In the genomic region with DNA sequence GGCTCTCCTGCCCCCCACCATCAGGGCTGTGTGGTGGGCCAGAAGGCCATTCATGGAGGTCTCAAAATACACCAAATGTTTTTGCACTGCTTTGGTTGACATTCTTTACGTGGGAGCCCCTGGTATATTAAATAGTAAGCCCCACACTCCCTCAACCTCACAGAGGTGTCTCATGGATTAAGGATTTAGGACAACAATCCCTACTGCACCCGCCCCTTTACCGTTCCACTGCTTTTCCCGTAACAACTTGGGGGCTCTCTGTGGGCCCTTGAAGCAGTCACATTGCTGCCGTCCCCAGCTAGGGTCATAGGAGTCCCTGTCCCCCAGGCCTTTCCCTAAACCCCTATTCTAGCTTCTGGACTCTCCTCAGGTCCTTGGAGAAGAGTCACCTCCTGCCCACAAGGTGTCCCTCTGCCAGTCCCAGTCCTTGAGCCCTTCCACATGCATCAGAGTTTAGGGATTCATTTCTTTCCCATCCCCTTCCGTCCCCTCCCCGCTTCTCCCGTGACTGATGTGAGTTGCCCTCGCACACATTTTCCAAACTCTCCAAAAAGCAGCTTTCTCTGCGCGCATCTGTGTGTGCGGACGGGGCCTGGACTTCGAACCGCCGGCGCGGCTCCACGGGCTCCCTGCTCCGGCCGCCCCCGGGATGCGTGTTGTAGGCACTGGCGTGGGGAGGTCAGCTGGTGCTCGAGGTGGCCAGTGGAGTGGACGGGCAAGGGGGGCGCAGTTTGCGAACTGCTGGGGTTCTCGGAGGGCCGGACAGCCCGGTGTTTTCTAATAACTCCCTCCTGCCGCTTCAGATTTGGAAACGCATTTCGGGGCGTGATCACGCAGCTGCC, we compare ENCODE assay signal across 27 cellular contexts.
"Had no signal": no experiment of that assay in that cellular context is flagged by ENCODE, and none has a peak within 500 bp of the region (broad histone marks: within the 10 kb centered on the region; RNA-seq: fewer than 3 reads in every experiment).

No MANE protein-coding gene starts in this region.

- H3K27me3 ChIP-seq: adrenal gland, body of pancreas, esophagus squamous epithelium, gastroesophageal sphincter had no signal

- H3K9me3 ChIP-seq: adrenal gland, body of pancreas, esophagus squamous epithelium, gastroesophageal sphincter had no signal

- ATAC-seq: activated CD4-positive, CD25-positive, alpha-beta regulatory T cell treated with anti-CD3 and anti-CD28 coated beads, Interleukin-2, amount 50 U/mL, for 24 hours; activated CD8-positive, alpha-beta T cell treated with anti-CD3 and anti-CD28 coated beads for 36 hours; activated naive CD8-positive, alpha-beta T cell treated with anti-CD3 and anti-CD28 coated beads, Interleukin-2, amount 50 U/mL, for 24 hours; body of pancreas; gastroesophageal sphincter; T-helper 17 cell had no signal

- DNase-seq: activated B cell treated with CpG ODN at 0.5 μM for 24 hours; activated CD4-positive, alpha-beta T cell treated with anti-CD3 and anti-CD28 coated beads for 48 hours; activated CD4-positive, alpha-beta T cell treated with anti-CD3 and anti-CD28 coated beads, Interleukin-2, amount 50 U/mL, for 1 hour; activated CD4-positive, alpha-beta T cell treated with anti-CD3 and anti-CD28 coated beads, Interleukin-2, amount 50 U/mL, for 48 hours; activated CD8-positive, alpha-beta memory T cell treated with anti-CD3 and anti-CD28 coated beads for 24 hours; activated CD8-positive, alpha-beta T cell treated with anti-CD3 and anti-CD28 coated beads for 36 hours; activated naive CD4-positive, alpha-beta T cell treated with anti-CD3 and anti-CD28 coated beads for 36 hours; activated naive CD8-positive, alpha-beta T cell treated with anti-CD3 and anti-CD28 coated beads for 36 hours; activated naive CD8-positive, alpha-beta T cell treated with anti-CD3 and anti-CD28 coated beads, Interleukin-2, amount 50 U/mL, for 24 hours; activated T-cell treated with anti-CD3 and anti-CD28 coated beads, Interleukin-2, amount 50 U/mL, for 48 hours; adrenal gland; aorta; body of pancreas; effector memory CD4-positive, alpha-beta T cell; erythroblast; esophagus squamous epithelium; foreskin melanocyte; T-helper 1 cell; T-helper 17 cell; T1000; WERI-Rb-1 had no signal

- H3K36me3 ChIP-seq: adrenal gland, esophagus squamous epithelium, gastroesophageal sphincter, WERI-Rb-1 had no signal

- H3K4me1 ChIP-seq: adrenal gland, gastroesophageal sphincter had no signal

- H3K4me3 Mint-ChIP-seq: activated B cell treated with CpG ODN at 0.5 μM for 24 hours; activated CD8-positive, alpha-beta T cell treated with anti-CD3 and anti-CD28 coated beads for 36 hours; activated naive CD4-positive, alpha-beta T cell treated with anti-CD3 and anti-CD28 coated beads for 36 hours; activated naive CD4-positive, alpha-beta T cell treated with anti-CD3 and anti-CD28 coated beads, Interleukin-2, amount 50 U/mL, for 24 hours; activated naive CD8-positive, alpha-beta T cell treated with anti-CD3 and anti-CD28 coated beads for 36 hours; activated naive CD8-positive, alpha-beta T cell treated with anti-CD3 and anti-CD28 coated beads, Interleukin-2, amount 50 U/mL, for 24 hours; activated T-helper 1 cell treated with anti-CD3 and anti-CD28 coated beads, Interleukin-12 subunit alpha, Interleukin-12 subunit beta, Interleukin-2, Interleukin-4 antibody, amounts not matched to agents 30 ng/mL and 10 ng/mL and 1 ng/mL, durations not matched to agents 14 hours and 24 hours and 36 hours; T-helper 17 cell; T-helper 2 cell treated with Interferon-gamma antibody and Interleukin-4, amounts not matched to agents 5 μg/mL and 100 μg/mL, for 36 hours had no signal

- H3K27ac Mint-ChIP-seq: activated B cell treated with CpG ODN at 0.5 μM for 24 hours; activated CD8-positive, alpha-beta T cell treated with anti-CD3 and anti-CD28 coated beads for 36 hours; activated naive CD4-positive, alpha-beta T cell treated with anti-CD3 and anti-CD28 coated beads for 36 hours; activated naive CD4-positive, alpha-beta T cell treated with anti-CD3 and anti-CD28 coated beads, Interleukin-2, amount 50 U/mL, for 24 hours; activated naive CD8-positive, alpha-beta T cell treated with anti-CD3 and anti-CD28 coated beads for 36 hours; activated naive CD8-positive, alpha-beta T cell treated with anti-CD3 and anti-CD28 coated beads, Interleukin-2, amount 50 U/mL, for 24 hours; activated T-helper 1 cell treated with anti-CD3 and anti-CD28 coated beads, Interleukin-12 subunit alpha, Interleukin-12 subunit beta, Interleukin-2, Interleukin-4 antibody, amounts not matched to agents 30 ng/mL and 10 ng/mL and 1 ng/mL, durations not matched to agents 14 hours and 24 hours and 36 hours; activated T-helper 2 cell treated with anti-CD3 and anti-CD28 coated beads, Interferon-gamma antibody, Interleukin-2, Interleukin-4, amounts not matched to agents 10 μg/mL and 5 μg/mL and 100 μg/mL, durations not matched to agents 14 hours and 24 hours and 36 hours; T-helper 17 cell; T-helper 2 cell treated with Interferon-gamma antibody and Interleukin-4, amounts not matched to agents 5 μg/mL and 100 μg/mL, for 36 hours had no signal

- H3K27me3 Mint-ChIP-seq: activated B cell treated with CpG ODN at 0.5 μM for 24 hours; activated CD8-positive, alpha-beta T cell treated with anti-CD3 and anti-CD28 coated beads for 36 hours; activated naive CD4-positive, alpha-beta T cell treated with anti-CD3 and anti-CD28 coated beads, Interleukin-2, amount 50 U/mL, for 24 hours; activated naive CD8-positive, alpha-beta T cell treated with anti-CD3 and anti-CD28 coated beads for 36 hours; activated naive CD8-positive, alpha-beta T cell treated with anti-CD3 and anti-CD28 coated beads, Interleukin-2, amount 50 U/mL, for 24 hours had no signal

- H3K27ac ChIP-seq: adrenal gland, body of pancreas, esophagus squamous epithelium, gastroesophageal sphincter, WERI-Rb-1 had no signal

- H3K4me3 ChIP-seq: adrenal gland, body of pancreas, esophagus squamous epithelium, gastroesophageal sphincter had no signal

- H3K36me3 Mint-ChIP-seq: activated naive CD4-positive, alpha-beta T cell treated with anti-CD3 and anti-CD28 coated beads, Interleukin-2, amount 50 U/mL, for 24 hours; activated naive CD8-positive, alpha-beta T cell treated with anti-CD3 and anti-CD28 coated beads for 36 hours had no signal

- H3K9me3 Mint-ChIP-seq: activated B cell treated with CpG ODN at 0.5 μM for 24 hours; activated CD8-positive, alpha-beta T cell treated with anti-CD3 and anti-CD28 coated beads for 36 hours; activated naive CD4-positive, alpha-beta T cell treated with anti-CD3 and anti-CD28 coated beads for 36 hours; activated naive CD8-positive, alpha-beta T cell treated with anti-CD3 and anti-CD28 coated beads for 36 hours; activated naive CD8-positive, alpha-beta T cell treated with anti-CD3 and anti-CD28 coated beads, Interleukin-2, amount 50 U/mL, for 24 hours; activated T-helper 1 cell treated with anti-CD3 and anti-CD28 coated beads, Interleukin-12 subunit alpha, Interleukin-12 subunit beta, Interleukin-2, Interleukin-4 antibody, amounts not matched to agents 30 ng/mL and 10 ng/mL and 1 ng/mL, durations not matched to agents 14 hours and 24 hours and 36 hours; activated T-helper 2 cell treated with anti-CD3 and anti-CD28 coated beads, Interferon-gamma antibody, Interleukin-2, Interleukin-4, amounts not matched to agents 10 μg/mL and 5 μg/mL and 100 μg/mL, durations not matched to agents 14 hours and 24 hours and 36 hours; T-helper 2 cell treated with Interferon-gamma antibody and Interleukin-4, amounts not matched to agents 5 μg/mL and 100 μg/mL, for 36 hours had no signal

- H3K4me1 Mint-ChIP-seq: activated B cell treated with CpG ODN at 0.5 μM for 24 hours; activated naive CD4-positive, alpha-beta T cell treated with anti-CD3 and anti-CD28 coated beads, Interleukin-2, amount 50 U/mL, for 24 hours; activated naive CD8-positive, alpha-beta T cell treated with anti-CD3 and anti-CD28 coated beads for 36 hours; activated naive CD8-positive, alpha-beta T cell treated with anti-CD3 and anti-CD28 coated beads, Interleukin-2, amount 50 U/mL, for 24 hours had no signal
